In genomic region chr1:97581614-97582051, GRCh38 we compare ENCODE assay signal across 14 cellular contexts.
DNase-seq lines count a peak whose midpoint lies in the region; ATAC-seq and TF ChIP-seq lines count a peak whose summit lies in the region.
"Had no signal": no experiment of that assay in that cellular context is flagged by ENCODE, and none has a peak within 500 bp of the region (broad histone marks: within the 10 kb centered on the region; RNA-seq: fewer than 3 reads in every experiment).

No MANE protein-coding gene starts in this region.

- POLR2A ChIA-PET in WTC11 (lab: Charles Lee): interaction anchor here (0.6 kb wide), 1 partner anchor 167 kb away, joined by 3 read pairs; no protein-coding TSS in a partner anchor

- H3K4me3 Mint-ChIP-seq in HFFc6 (peak overlapping the region; percentile 40), WTC11 (no peak overlapping the region)
- H3K4me3 Mint-ChIP-seq: activated CD4-positive, alpha-beta T cell treated with anti-CD3 and anti-CD28 coated beads, Interleukin-2, amount 10 ng/mL, durations not matched to agents 24 days and 14 days; dendritic cell treated with granulocyte-macrophage colony-stimulating factor and Interleukin-4, amounts not matched to agents 40 ng/mL and 50 ng/mL, for 4 days had no signal

- H3K27me3 Mint-ChIP-seq in HFFc6 (ENCODE audit: insufficient read depth) (no peaks in the 10 kb centered on the region), WTC11 (ENCODE audit: low read depth) (no peaks in the 10 kb centered on the region)
- H3K27me3 Mint-ChIP-seq: activated CD4-positive, alpha-beta T cell treated with anti-CD3 and anti-CD28 coated beads, Interleukin-2, amount 10 ng/mL, durations not matched to agents 24 days and 14 days; dendritic cell treated with granulocyte-macrophage colony-stimulating factor and Interleukin-4, amounts not matched to agents 40 ng/mL and 50 ng/mL, for 4 days had no signal

- TF ChIP-seq CTCF in HFFc6 (IDR thresholded peaks at IDR 0.05) (no peak), WTC11 (IDR thresholded peaks at IDR 0.05) (no peak)

- H3K27ac Mint-ChIP-seq in HFFc6 (peak overlapping the region; percentile 77), WTC11 (no peak overlapping the region)
- H3K27ac Mint-ChIP-seq: activated CD4-positive, alpha-beta T cell treated with anti-CD3 and anti-CD28 coated beads, Interleukin-2, amount 10 ng/mL, durations not matched to agents 24 days and 14 days; dendritic cell treated with granulocyte-macrophage colony-stimulating factor and Interleukin-4, amounts not matched to agents 40 ng/mL and 50 ng/mL, for 4 days had no signal

- H3K9me3 Mint-ChIP-seq in HFFc6 (no peaks in the 10 kb centered on the region), WTC11 (no peaks in the 10 kb centered on the region)
- H3K9me3 Mint-ChIP-seq: activated CD4-positive, alpha-beta T cell treated with anti-CD3 and anti-CD28 coated beads, Interleukin-2, amount 10 ng/mL, durations not matched to agents 24 days and 14 days; dendritic cell treated with granulocyte-macrophage colony-stimulating factor and Interleukin-4, amounts not matched to agents 40 ng/mL and 50 ng/mL, for 4 days had no signal

- H3K4me1 Mint-ChIP-seq in HFFc6 (ENCODE audit: low read depth): peaks cover 23% of the 10 kb centered on the region
- H3K4me1 Mint-ChIP-seq in WTC11: peaks cover 11% of the 10 kb centered on the region
- H3K4me1 Mint-ChIP-seq: activated CD4-positive, alpha-beta T cell treated with anti-CD3 and anti-CD28 coated beads, Interleukin-2, amount 10 ng/mL, durations not matched to agents 24 days and 14 days had no signal

- DNase-seq in AG08395 (ENCODE audit: low spot score): peak; percentile 6
- DNase-seq in HFFc6: peak; percentile 67
- no peak for DNase-seq in WTC11 (ENCODE audit: low spot score)
- DNase-seq in hepatic stellate cell (ENCODE audit: low spot score): peak; percentile 11
- no peak for DNase-seq in NCI-H187 (lab: John Stamatoyannopoulos, UW)
- no peak for DNase-seq in foreskin melanocyte
- no peak for DNase-seq in stimulated activated naive CD8-positive, alpha-beta T cell treated with anti-CD3 and anti-CD28 coated beads, Interleukin-15, Interleukin-2, amounts not matched to agents 100 U/mL and 50 U/mL, for 24 hours
- DNase-seq: activated CD4-positive, alpha-beta T cell treated with anti-CD3 and anti-CD28 coated beads, Interleukin-2, amount 10 ng/mL, durations not matched to agents 24 days and 14 days; Calu3; KG1; NCI-H1694; substantia nigra had no signal

- peak; percentile 39 for ATAC-seq in WTC11
- ATAC-seq in GM21360 (IDR thresholded peaks at IDR 0.05; ENCODE audit: unreplicated experiment): no peak
- ATAC-seq in stimulated activated naive CD8-positive, alpha-beta T cell treated with anti-CD3 and anti-CD28 coated beads, Interleukin-15, Interleukin-2, amounts not matched to agents 100 U/mL and 50 U/mL, for 24 hours: no peak

- CTCF ChIA-PET in WTC11 (lab: Charles Lee): no interaction called here

- peaks cover 9% of the 10 kb centered on the region for H3K36me3 Mint-ChIP-seq in HFFc6 (ENCODE audit: low read depth)
- no peaks in the 10 kb centered on the region for H3K36me3 Mint-ChIP-seq in WTC11

TF ChIP-seq in WTC11, 78 proteins besides CTCF, POLR2A, EP300 and RAD21:
- TF ChIP-seq HMGA2 (CRISPR knock-in tag; IDR thresholded peaks at IDR 0.05) (no peak), GTF2I (CRISPR knock-in tag; conservative IDR thresholded peaks at IDR 0.05) (no peak)

Comparison
In these comparisons a context has a peak if more than half of its experiments do, and no peak if none do; other contexts are left out.
1. DNase-seq: peak in AG08395 (single experiment), HFFc6 (single experiment) and hepatic stellate cell (single experiment); none in WTC11 (single experiment), NCI-H187 (0 of 2), foreskin melanocyte (single experiment) and stimulated activated naive CD8-positive, alpha-beta T cell treated with anti-CD3 and anti-CD28 coated beads, Interleukin-15, Interleukin-2, amounts not matched to agents 100 U/mL and 50 U/mL, for 24 hours (single experiment).